8 cellular contexts compared by ENCODE assay signal in genomic region chr3:59212128-59212764, GRCh38.
A peak's percentile ranks its signal among the peaks of the same experiment; 100 is the strongest.
DNase-seq lines count a peak whose midpoint lies in the region; ATAC-seq, FAIRE-seq and TF ChIP-seq lines count a peak whose summit lies in the region.

No MANE protein-coding gene starts in this region.

- DNase-seq in DMS79 (lab: John Stamatoyannopoulos, UW) (peak; percentile 19), HuH-7 (ENCODE audit: low spot score) (peak; percentile 21), PC-3 (peak; percentile 86), midbrain (lab: John Stamatoyannopoulos, UW) (peak; percentile 70), gastrocnemius medialis (no peak)

- H3K36me3 ChIP-seq in PC-3 (ENCODE audit: low read depth, low read length) (no peaks in the 10 kb centered on the region), gastrocnemius medialis (no peaks in the 10 kb centered on the region)

- FAIRE-seq in endometrium (lab: Jason Lieb, UNC): peak; percentile 96

- TF ChIP-seq CTCF in PC-3 (conservative IDR thresholded peaks at IDR 0.05; ENCODE audit: low read depth, low read length): peak; percentile 90
- no peak for TF ChIP-seq CTCF in gastrocnemius medialis (IDR thresholded peaks at IDR 0.05 in 4 of 5, conservative IDR thresholded peaks at IDR 0.05 in 1 of 5)

- H3K9ac ChIP-seq in PC-3 (ENCODE audit: low read length): no peak overlapping the region

- H3K4me1 ChIP-seq in PC-3 (ENCODE audit: insufficient read depth, low read length): peaks cover 8% of the 10 kb centered on the region
- H3K4me1 ChIP-seq in gastrocnemius medialis: no peaks in the 10 kb centered on the region

- no TSS peak for BruUV-seq in PC-3 (replicated peaks; lab: Mats Ljungman, UMichigan)

- H3K27me3 ChIP-seq in PC-3 (ENCODE audit: low read length) (no peaks in the 10 kb centered on the region), gastrocnemius medialis (no peaks in the 10 kb centered on the region)

- no peaks in the 10 kb centered on the region for H3F3A ChIP-seq in PC-3 (ENCODE audit: low read length, unreplicated experiment)

- CTCF ChIA-PET in PC-3 (lab: Charles Lee): interaction anchor here (0.7 kb wide), 1 partner anchor 351 kb away, joined by 3 read pairs; no protein-coding TSS in a partner anchor

- no peak overlapping the region for H3K4me2 ChIP-seq in PC-3 (ENCODE audit: low read length)

- H3K79me2 ChIP-seq in PC-3 (ENCODE audit: low read length): no peaks in the 10 kb centered on the region

- no peaks in the 10 kb centered on the region for H3K9me3 ChIP-seq in PC-3 (ENCODE audit: low read length)
- no peaks in the 10 kb centered on the region for H3K9me3 ChIP-seq in gastrocnemius medialis

- no peak overlapping the region for H2AFZ ChIP-seq in PC-3 (ENCODE audit: low read length)

- H4K20me1 ChIP-seq in PC-3 (ENCODE audit: low read length): no peaks in the 10 kb centered on the region

- in situ Hi-C loops in gastrocnemius medialis (cut with MboI; ENCODE audit: low sequenced_read_pairs in 4 of 4): loop anchor here in 2 of 4 donors (25.0 kb wide), 1 partner anchor 650 kb away; no protein-coding TSS in a partner anchor

- intact Hi-C loops in PC-3 (cut with micrococcal nuclease): loop anchor here (1.0 to 10.0 kb wide), 12 partner anchors 25 to 647 kb away; no protein-coding TSS in a partner anchor
- intact Hi-C loops in gastrocnemius medialis (cut with DNase I; ENCODE audit: low total_unique reads): no loop called here

- no peak for TF ChIP-seq POLR2A in gastrocnemius medialis (IDR thresholded peaks at IDR 0.05)

- no peaks in the 10 kb centered on the region for H3K9me2 ChIP-seq in PC-3 (replicated peaks; ENCODE audit: low read length)

- ATAC-seq in GM19372 (IDR thresholded peaks at IDR 0.05; ENCODE audit: low read depth, unreplicated experiment) (peak; percentile 91), PC-3 (peak; percentile 94), gastrocnemius medialis (no peak), HG03095 (IDR thresholded peaks at IDR 0.05; ENCODE audit: unreplicated experiment) (no peak)

- H3K4me3 ChIP-seq in PC-3 (ENCODE audit: low read length) (no peak overlapping the region), gastrocnemius medialis (no peak overlapping the region)

- H3K27ac ChIP-seq in PC-3 (ENCODE audit: low read length): peak overlapping the region; percentile 17
- no peak overlapping the region for H3K27ac ChIP-seq in gastrocnemius medialis

- POLR2A ChIA-PET in PC-3 (lab: Charles Lee; ENCODE audit: unreplicated experiment): no interaction called here

Comparison
In these comparisons a context has a peak if more than half of its experiments do, and no peak if none do; other contexts are left out.
1. DNase-seq: peak in DMS79 (single experiment), HuH-7 (single experiment), PC-3 (single experiment) and midbrain (single experiment); none in gastrocnemius medialis (0 of 2).
2. ATAC-seq: peak in GM19372 (single experiment) and PC-3 (single experiment); none in gastrocnemius medialis (0 of 2) and HG03095 (single experiment).